26 cellular contexts compared by ENCODE assay signal in genomic region chr13:105497597-105497996, GRCh38. TPM values are rescaled to one million over a fixed set of nuclear protein-coding genes. Genes with fewer than 3 reads are reported as not detected.
A peak's percentile ranks its signal among the peaks of the same experiment; 100 is the strongest.
DNase-seq lines count a peak whose midpoint lies in the region; ATAC-seq, FAIRE-seq and TF ChIP-seq lines count a peak whose summit lies in the region.
"Had no signal": no experiment of that assay in that cellular context is flagged by ENCODE, and none has a peak within 500 bp of the region (broad histone marks: within the 10 kb centered on the region; RNA-seq: fewer than 3 reads in every experiment).

No MANE protein-coding gene starts in this region.

- in situ Hi-C loops in ACHN (cut with HindIII; ENCODE audit: low pct_ligation_motif_present, low pct_unique_long_range_greater_than_20kb, low sequenced_read_pairs): no loop called here

- H3K27me3 Mint-ChIP-seq in type B pancreatic cell: no peaks in the 10 kb centered on the region
- H3K27me3 Mint-ChIP-seq: CD4-positive, alpha-beta T cell; IgD-negative memory B cell had no signal

- H3K27ac Mint-ChIP-seq in type B pancreatic cell: no peak overlapping the region
- H3K27ac Mint-ChIP-seq: CD4-positive, alpha-beta T cell had no signal

- H3K36me3 ChIP-seq in RWPE2 (ENCODE audit: low read depth) (no peaks in the 10 kb centered on the region), keratinocyte (ENCODE audit: control insufficient read depth in 2 of 2, extremely low read depth in 1 of 2, insufficient read depth in 2 of 2, low read length in 2 of 2) (no peaks in the 10 kb centered on the region)
- H3K36me3 ChIP-seq: BLaER1, HAP-1 had no signal

- no peaks in the 10 kb centered on the region for H3K79me2 ChIP-seq in keratinocyte (ENCODE audit: control insufficient read depth, insufficient read depth, low read length)

- no peak overlapping the region for H3K9ac ChIP-seq in keratinocyte (ENCODE audit: control insufficient read depth, extremely low read depth, insufficient read depth, low read length)
- H3K9ac ChIP-seq: BLaER1, GM23248 had no signal

- no peak for FAIRE-seq in keratinocyte (lab: Jason Lieb, UNC)
- FAIRE-seq: RCC 7860 had no signal

- H3K9me1 ChIP-seq in keratinocyte (ENCODE audit: control insufficient read depth, extremely low read depth, insufficient read depth, low read length): no peaks in the 10 kb centered on the region

- H2AFZ ChIP-seq in keratinocyte (ENCODE audit: control insufficient read depth, low read length): no peak overlapping the region
- H2AFZ ChIP-seq: GM23248 had no signal

- no peaks in the 10 kb centered on the region for H3K36me3 Mint-ChIP-seq in type B pancreatic cell
- H3K36me3 Mint-ChIP-seq: IgD-negative memory B cell had no signal

- TF ChIP-seq CTCF in RWPE2 (IDR thresholded peaks at IDR 0.05; ENCODE audit: poor library complexity, severe bottlenecking) (no peak), keratinocyte (optimal IDR thresholded peaks at IDR 0.05 in 1 of 3, IDR thresholded peaks at IDR 0.05 in 1 of 3, conservative IDR thresholded peaks at IDR 0.05 in 1 of 3; ENCODE audit: extremely low read depth in 1 of 3, insufficient read depth in 2 of 3, low read length in 3 of 3) (no peak), type B pancreatic cell (conservative IDR thresholded peaks at IDR 0.05) (no peak)

- no peaks in the 10 kb centered on the region for H3K4me1 Mint-ChIP-seq in type B pancreatic cell (ENCODE audit: unreplicated experiment)
- H3K4me1 Mint-ChIP-seq: IgD-negative memory B cell had no signal

- no peaks in the 10 kb centered on the region for H4K20me1 ChIP-seq in keratinocyte (ENCODE audit: control insufficient read depth, extremely low read depth, insufficient read depth, low read length)
- H4K20me1 ChIP-seq: BLaER1 had no signal

- H3K4me3 ChIP-seq in RWPE2 (ENCODE audit: severe bottlenecking): no peak overlapping the region
- H3K4me3 ChIP-seq in keratinocyte (ENCODE audit: control insufficient read depth in 2 of 3, extremely low read depth in 1 of 3, insufficient read depth in 2 of 3, low read depth in 1 of 3, low read length in 3 of 3): no peak overlapping the region
- H3K4me3 ChIP-seq: BLaER1, GM23248, HAP-1, SK-N-MC had no signal

- DNase-seq in NCI-H526 (lab: John Stamatoyannopoulos, UW) (peak; percentile 44 to 85), RWPE2 (ENCODE audit: low spot score) (no peak), keratinocyte (ENCODE audit: low read depth, low spot score) (no peak), type B pancreatic cell (ENCODE audit: extremely low spot score, unreplicated experiment) (no peak), ACHN (no peak), OCI-M1 (lab: John Stamatoyannopoulos, UW) (no peak)
- DNase-seq in activated T-cell treated with anti-CD3 and anti-CD28 coated beads, Interleukin-2, amount 50 U/mL, for 48 hours: no peak
- DNase-seq: CD4-positive, alpha-beta T cell; COR-L47; DMS 273 treated with DMSO at 0.1 percent for 48 hours; DMS79 treated with DMSO at 0.1 percent for 48 hours; GM23248; Karpas-422; MV-4-11; NCI-H1105 treated with DMSO at 0.1 percent for 48 hours; NCI-H2029 treated with DMSO at 0.1 percent for 48 hours; NCI-H446 treated with DMSO at 0.1 percent for 48 hours; NCI-H748 treated with DMSO at 0.1 percent for 48 hours; SHP77; SW 1271 had no signal

- H3K27ac ChIP-seq in RWPE2 (ENCODE audit: poor library complexity, severe bottlenecking) (no peak overlapping the region), keratinocyte (ENCODE audit: control insufficient read depth, insufficient read depth, low read length) (no peak overlapping the region)
- H3K27ac ChIP-seq: BLaER1, GM23248, SK-N-MC had no signal

- H3K27me3 ChIP-seq in RWPE2 (ENCODE audit: insufficient read depth, poor library complexity, severe bottlenecking) (no peaks in the 10 kb centered on the region), keratinocyte (ENCODE audit: control insufficient read depth, extremely low read depth, insufficient read depth, low read length) (no peaks in the 10 kb centered on the region)
- H3K27me3 ChIP-seq: BLaER1 had no signal

- H3K4me3 Mint-ChIP-seq in type B pancreatic cell: peak overlapping the region; percentile 5
- H3K4me3 Mint-ChIP-seq: CD4-positive, alpha-beta T cell; IgD-negative memory B cell had no signal

- dilution Hi-C loops in keratinocyte (cut with MboI; ENCODE audit: extremely low pct_ligation_motif_present, low sequenced_read_pairs): no loop called here

- H3K4me1 ChIP-seq in RWPE2 (ENCODE audit: insufficient read depth, poor library complexity, severe bottlenecking) (peaks cover 3% of the 10 kb centered on the region), keratinocyte (ENCODE audit: control insufficient read depth, extremely low read depth, insufficient read depth, low read length) (no peaks in the 10 kb centered on the region)
- H3K4me1 ChIP-seq: BLaER1, HAP-1 had no signal

- ATAC-seq in RWPE2 (ENCODE audit: low read depth): peak; percentile 72; the same call in 2 of the 3 replicates

- H3K4me2 ChIP-seq in keratinocyte (ENCODE audit: control insufficient read depth, extremely low read depth, insufficient read depth, low read depth, low read length): peak overlapping the region; percentile 29
- H3K4me2 ChIP-seq: BLaER1 had no signal

- H3K9me3 Mint-ChIP-seq in type B pancreatic cell: peaks cover 15% of the 10 kb centered on the region
- H3K9me3 Mint-ChIP-seq: CD4-positive, alpha-beta T cell had no signal

- H3K9me3 ChIP-seq in RWPE2 (ENCODE audit: severe bottlenecking): no peaks in the 10 kb centered on the region
- H3K9me3 ChIP-seq in keratinocyte (ENCODE audit: control insufficient read depth, low read depth, low read length): no peaks in the 10 kb centered on the region
- H3K9me3 ChIP-seq: BLaER1, HAP-1 had no signal

RNA-seq across cellular contexts. Expression of gene DAOA, which starts 31.8 kb away (rescaled TPM):
- polyA plus RNA-seq in keratinocyte: not detected in 3 replicates
- not detected for polyA plus RNA-seq in keratinocyte (2011; ENCODE audit: low read depth)
- polyA plus RNA-seq in keratinocyte (2011; cell fraction: cytosol; rRNA removed): not detected in 2 replicates
- not detected in 2 replicates for polyA plus RNA-seq in keratinocyte (2011; cell fraction: nucleus; rRNA removed)
- not detected in 2 replicates for polyA plus RNA-seq in keratinocyte (2012; ENCODE audit: low replicate concordance)
- not detected in 3 replicates for polyA minus RNA-seq in keratinocyte
- not detected for polyA minus RNA-seq in keratinocyte (2011; cell fraction: cytosol; rRNA and poly(A)+ RNA removed)
- polyA minus RNA-seq in keratinocyte (2011; cell fraction: nucleus; rRNA and poly(A)+ RNA removed): not detected in 2 replicates
- total RNA-seq in type B pancreatic cell (ENCODE audit: low replicate concordance): not detected in 2 replicates
- total RNA-seq: CD4-positive, alpha-beta T cell; GM23248; M059J had no signal
- polyA plus RNA-seq: GM23248, IgD-negative memory B cell had no signal

Comparison
In these comparisons a context has a peak if more than half of its experiments do, and no peak if none do; other contexts are left out.
1. DNase-seq: peak in NCI-H526 (2 of 2); none in RWPE2 (single experiment), keratinocyte (single experiment), type B pancreatic cell (single experiment), ACHN (single experiment), activated T-cell treated with anti-CD3 and anti-CD28 coated beads, Interleukin-2, amount 50 U/mL, for 48 hours (0 of 2) and OCI-M1 (single experiment).